8 cellular contexts compared by ENCODE assay signal in genomic region chr6:42889815-42890214, GRCh38. TPM values are rescaled to one million over a fixed set of nuclear protein-coding genes. Genes with fewer than 3 reads are reported as not detected.
DNase-seq lines count a peak whose midpoint lies in the region; ATAC-seq and TF ChIP-seq lines count a peak whose summit lies in the region.

No MANE protein-coding gene starts in this region.

- H3K4me1 ChIP-seq in endodermal cell (ENCODE audit: control insufficient read depth, insufficient read depth, low read length) (peaks cover 4% of the 10 kb centered on the region), prostate gland (replicated peaks) (no peaks in the 10 kb centered on the region)

- H3K9ac ChIP-seq in endodermal cell (ENCODE audit: extremely low read depth, low read length, poor library complexity, severe bottlenecking): peak overlapping the region; percentile 83

- peak overlapping the region; percentile 97 for H3K27ac Mint-ChIP-seq in endodermal cell

- H3K27me3 Mint-ChIP-seq in endodermal cell (ENCODE audit: insufficient read depth): peaks cover 3% of the 10 kb centered on the region

- H3K4me3 ChIP-seq in GM12865 (ENCODE audit: low read depth, low read length) (peak overlapping the region; percentile 73), endodermal cell (ENCODE audit: low read length) (peak overlapping the region; percentile 88), prostate gland (peak overlapping the region; percentile 76 to 90)

- no peaks in the 10 kb centered on the region for H3K9me3 Mint-ChIP-seq in endodermal cell

- peaks cover 8% of the 10 kb centered on the region for H3K4me1 Mint-ChIP-seq in endodermal cell

- peak overlapping the region; percentile 84 for H3K27ac ChIP-seq in endodermal cell (ENCODE audit: low read depth, low read length)
- H3K27ac ChIP-seq in prostate gland: peak overlapping the region in 1 of 2 donors; percentile 86

- H3K36me3 ChIP-seq in endodermal cell (ENCODE audit: control insufficient read depth, insufficient read depth, low read length) (peaks cover 21% of the 10 kb centered on the region), prostate gland (peaks cover 7% of the 10 kb centered on the region in 2 donors)

- H3K36me3 Mint-ChIP-seq in endodermal cell (ENCODE audit: low read depth): peaks cover 33% of the 10 kb centered on the region

- peak overlapping the region; percentile 88 for H3K4me3 Mint-ChIP-seq in endodermal cell

- intact Hi-C loops in prostate gland (cut with DNase I): no loop called here

- no peak for ATAC-seq in GM18873 (IDR thresholded peaks at IDR 0.05; ENCODE audit: low FRiP score, unreplicated experiment)

- WGBS in endodermal cell (ENCODE audit: insufficient coverage in 1 of 2, insufficient read length in 1 of 2), 2 experiments: 56 to 72% methylated on average over 3 to 4 of the region's 4 CpGs
- 37% methylated on average over 4 of the region's 4 CpGs for WGBS in prostate gland

- H3K9me3 ChIP-seq in endodermal cell (ENCODE audit: control insufficient read depth, low read length): no peaks in the 10 kb centered on the region
- no peaks in the 10 kb centered on the region for H3K9me3 ChIP-seq in prostate gland

- peak; percentile 34 for DNase-seq in GM12865 (ENCODE audit: low read depth)
- DNase-seq in RPMI7951 (ENCODE audit: low read depth): peak; percentile 7
- DNase-seq in endodermal cell: no peak
- no peak for DNase-seq in prostate gland (ENCODE audit: low spot score)
- no peak for DNase-seq in GM19240 (ENCODE audit: insufficient read length, low spot score)
- DNase-seq in NCI-H748 (lab: John Stamatoyannopoulos, UW; ENCODE audit: unreplicated experiment): no peak
- no peak for DNase-seq in occipital lobe (lab: John Stamatoyannopoulos, UW)

- TF ChIP-seq POLR2A in prostate gland (IDR thresholded peaks at IDR 0.05): no peak

- no peaks in the 10 kb centered on the region for H3K27me3 ChIP-seq in endodermal cell (ENCODE audit: control insufficient read depth, insufficient read depth, low read length, poor library complexity, severe bottlenecking)
- H3K27me3 ChIP-seq in prostate gland (replicated peaks; ENCODE audit: insufficient read depth): no peaks in the 10 kb centered on the region

- no peak for TF ChIP-seq CTCF in GM12865 (IDR thresholded peaks at IDR 0.05; ENCODE audit: insufficient read depth, low read depth, low read length, missing control alignments)
- TF ChIP-seq CTCF in endodermal cell (conservative IDR thresholded peaks at IDR 0.05): no peak
- no peak for TF ChIP-seq CTCF in prostate gland (IDR thresholded peaks at IDR 0.05)

RNA-seq across cellular contexts. Expression of gene RPL7L1, which starts 10.4 kb away (rescaled TPM):
- 142 and 157 TPM in 2 replicates for total RNA-seq in RPMI7951 (2014; rRNA removed; shearing (Covaris generic))
- total RNA-seq in endodermal cell (100 to 1,000 TPM; 112 to 114 TPM), prostate gland (10 to 100 TPM; 79.0 to 79.8 TPM), occipital lobe (156 TPM)
- polyA plus RNA-seq in endodermal cell (2013, experiment 1 of 2): 91.1 TPM
- polyA plus RNA-seq in endodermal cell (2013, experiment 2 of 2): 86.1 TPM

RNA-seq across cellular contexts. Expression of gene PTCRA, which starts 26.0 kb away (rescaled TPM):
- total RNA-seq in RPMI7951 (2014; rRNA removed; shearing (Covaris generic)): not detected in 2 replicates
- not detected for total RNA-seq in endodermal cell
- polyA plus RNA-seq in endodermal cell (2013, experiment 1 of 2): not detected
- not detected for polyA plus RNA-seq in endodermal cell (2013, experiment 2 of 2)
- total RNA-seq in prostate gland: not detected
- total RNA-seq in occipital lobe: not detected

RNA-seq across cellular contexts. Expression of gene CNPY3, which starts 39.5 kb away (rescaled TPM):
- total RNA-seq in RPMI7951 (2014; rRNA removed; shearing (Covaris generic)): 70.0 and 83.3 TPM in 2 replicates
- 10 to 100 TPM; 72.7 to 73.6 TPM for total RNA-seq in endodermal cell
- 57.4 TPM for polyA plus RNA-seq in endodermal cell (2013, experiment 1 of 2)
- 50.6 TPM for polyA plus RNA-seq in endodermal cell (2013, experiment 2 of 2)
- total RNA-seq in prostate gland: 10 to 100 TPM; 52.3 to 68.5 TPM
- total RNA-seq in occipital lobe: 24.6 TPM

Comparison
In these comparisons a context has a peak if more than half of its experiments do, and no peak if none do; other contexts are left out.
1. DNase-seq: peak in GM12865 (single experiment) and RPMI7951 (single experiment); none in endodermal cell (single experiment), prostate gland (single experiment), GM19240 (single experiment), NCI-H748 (single experiment) and occipital lobe (single experiment).
2. Peak in every context shown above with its lines, with median percentiles within 50 percentile points of each other: H3K4me3 ChIP-seq.